Comparison of ENCODE assay signal across 35 cellular contexts in genomic region chr2:132881540-132881939, GRCh38.
A peak's percentile ranks its signal among the peaks of the same experiment; 100 is the strongest.
DNase-seq lines count a peak whose midpoint lies in the region; ATAC-seq and TF ChIP-seq lines count a peak whose summit lies in the region.
"Had no signal": no experiment of that assay in that cellular context is flagged by ENCODE, and none has a peak within 500 bp of the region (broad histone marks: within the 10 kb centered on the region; RNA-seq: fewer than 3 reads in every experiment).

No MANE protein-coding gene starts in this region.

- no peaks in the 10 kb centered on the region for H3K9me3 ChIP-seq in gastrocnemius medialis
- H3K9me3 ChIP-seq: A549, BE2C, BLaER1, Caco-2 had no signal

- in situ Hi-C loops in gastrocnemius medialis (cut with MboI; ENCODE audit: low sequenced_read_pairs in 4 of 4), result no loop called here

- peak; percentile 2 for DNase-seq in kidney tubule cell (ENCODE audit: low spot score)
- DNase-seq in renal cortical epithelial cell (ENCODE audit: low read depth), result peak; percentile 6
- DNase-seq in activated CD4-positive, alpha-beta T cell treated with anti-CD3 and anti-CD28 coated beads for 48 hours, result no peak
- DNase-seq in gastrocnemius medialis, result no peak
- no peak for DNase-seq in natural killer cell
- DNase-seq: 8988T; ACHN; AML-193; BE2C; C1 segment of cervical spinal cord; Caco-2; Calu3; CD4-positive, alpha-beta memory T cell; CD4-positive, alpha-beta T cell; CD4-positive, CD25-positive, alpha-beta regulatory T cell; CD8-positive, alpha-beta memory T cell; CD8-positive, alpha-beta T cell; COR-L47; DMS 273 treated with DMSO at 0.1 percent for 48 hours; DMS153; DMS53; DMS79; DMS79 treated with DMSO at 0.1 percent for 48 hours; DND-41; EL had no signal

- no peaks in the 10 kb centered on the region for H3K27me3 ChIP-seq in gastrocnemius medialis
- H3K27me3 ChIP-seq: BE2C; BLaER1; BLaER1 treated with 17β-estradiol and CSF1 and Interleukin-3, amounts not matched to agents 10 nM and 100 nM had no signal

- H3K4me1 Mint-ChIP-seq in natural killer cell, result no peaks in the 10 kb centered on the region
- H3K4me1 Mint-ChIP-seq: B cell; CD14-positive monocyte; CD4-positive, alpha-beta memory T cell; CD4-positive, CD25-positive, alpha-beta regulatory T cell; CD8-positive, alpha-beta memory T cell had no signal

- no peaks in the 10 kb centered on the region for H3K27me3 Mint-ChIP-seq in natural killer cell (ENCODE audit: low read depth in 2 of 2)
- H3K27me3 Mint-ChIP-seq: B cell; CD4-positive, alpha-beta memory T cell; CD4-positive, alpha-beta T cell; CD4-positive, CD25-positive, alpha-beta regulatory T cell had no signal

- no peak overlapping the region for H3K4me3 ChIP-seq in gastrocnemius medialis
- H3K4me3 ChIP-seq: A549; BLaER1; BLaER1 treated with 17β-estradiol and CSF1 and Interleukin-3, amounts not matched to agents 10 nM and 100 nM had no signal

- H3K36me3 Mint-ChIP-seq in natural killer cell, result no peaks in the 10 kb centered on the region
- H3K36me3 Mint-ChIP-seq: CD14-positive monocyte; CD4-positive, alpha-beta memory T cell; CD8-positive, alpha-beta memory T cell; CD8-positive, alpha-beta T cell had no signal

- ATAC-seq in GM18861 (IDR thresholded peaks at IDR 0.05; ENCODE audit: unreplicated experiment) (peak; percentile 56), HG03354 (IDR thresholded peaks at IDR 0.05; ENCODE audit: poor library complexity, severe bottlenecking, unreplicated experiment) (peak; percentile 52), GM21529 (IDR thresholded peaks at IDR 0.05; ENCODE audit: unreplicated experiment) (no peak), gastrocnemius medialis (no peak), natural killer cell (no peak)
- ATAC-seq: A549; CD8-positive, alpha-beta T cell had no signal

- no peak overlapping the region for H3K4me3 Mint-ChIP-seq in natural killer cell
- H3K4me3 Mint-ChIP-seq: B cell; CD14-positive monocyte; CD4-positive, alpha-beta memory T cell; CD4-positive, alpha-beta T cell; CD4-positive, CD25-positive, alpha-beta regulatory T cell; CD8-positive, alpha-beta memory T cell; CD8-positive, alpha-beta T cell had no signal

- no peak for TF ChIP-seq POLR2A in gastrocnemius medialis (IDR thresholded peaks at IDR 0.05)

- H3K4me1 ChIP-seq in gastrocnemius medialis, result no peaks in the 10 kb centered on the region
- H3K4me1 ChIP-seq: BE2C; BLaER1; BLaER1 treated with 17β-estradiol and CSF1 and Interleukin-3, amounts not matched to agents 10 nM and 100 nM; Caco-2 had no signal

- no peak overlapping the region for H3K27ac Mint-ChIP-seq in natural killer cell
- H3K27ac Mint-ChIP-seq: B cell; CD4-positive, alpha-beta memory T cell; CD4-positive, alpha-beta T cell; CD4-positive, CD25-positive, alpha-beta regulatory T cell; CD8-positive, alpha-beta memory T cell; CD8-positive, alpha-beta T cell had no signal

- no peaks in the 10 kb centered on the region for H3K36me3 ChIP-seq in gastrocnemius medialis
- H3K36me3 ChIP-seq: BE2C; BLaER1; BLaER1 treated with 17β-estradiol and CSF1 and Interleukin-3, amounts not matched to agents 10 nM and 100 nM had no signal

- intact Hi-C loops in gastrocnemius medialis (cut with DNase I; ENCODE audit: low total_unique reads), result no loop called here
- intact Hi-C loops in natural killer cell (cut with micrococcal nuclease), result no loop called here

- H3K27ac ChIP-seq in gastrocnemius medialis, result no peak overlapping the region
- H3K27ac ChIP-seq: 22Rv1; A549; BLaER1; BLaER1 treated with 17β-estradiol and CSF1 and Interleukin-3, amounts not matched to agents 10 nM and 100 nM; C4-2B had no signal

- peaks cover 9 to 19% of the 10 kb centered on the region in 2 donors for H3K9me3 Mint-ChIP-seq in natural killer cell

- TF ChIP-seq CTCF in gastrocnemius medialis (IDR thresholded peaks at IDR 0.05 in 4 of 5, conservative IDR thresholded peaks at IDR 0.05 in 1 of 5), result no peak
- no peak for TF ChIP-seq CTCF in natural killer cell (IDR thresholded peaks at IDR 0.05)

Comparison
In these comparisons a context has a peak if more than half of its experiments do, and no peak if none do; other contexts are left out.
1. ATAC-seq: peak in GM18861 (single experiment) and HG03354 (single experiment); none in GM21529 (single experiment), gastrocnemius medialis (0 of 2) and natural killer cell (0 of 3).
2. DNase-seq: peak in kidney tubule cell (single experiment) and renal cortical epithelial cell (single experiment); none in activated CD4-positive, alpha-beta T cell treated with anti-CD3 and anti-CD28 coated beads for 48 hours (single experiment), gastrocnemius medialis (0 of 2) and natural killer cell (single experiment).